Comparison of ENCODE assay signal across 8 cellular contexts in the genomic region with DNA sequence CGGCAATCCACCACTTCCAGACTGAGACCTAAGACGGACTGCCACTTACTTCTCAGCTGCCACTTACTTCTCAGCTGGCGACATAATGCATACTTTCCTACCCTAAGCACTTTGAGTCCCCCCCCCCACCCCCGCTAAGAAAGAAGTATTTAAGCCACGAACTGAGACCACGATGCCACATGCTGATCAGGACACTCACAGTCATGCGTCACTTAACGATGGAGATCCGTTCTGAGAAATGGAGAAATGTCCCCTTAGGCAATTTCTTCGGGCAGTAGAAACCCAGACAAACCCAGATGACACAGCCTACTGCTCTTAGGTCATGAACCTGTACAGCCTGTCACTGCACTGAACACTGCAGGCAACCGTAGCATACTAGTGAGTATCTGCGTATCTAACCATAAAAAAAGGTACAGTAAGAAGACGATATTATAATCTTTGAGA. TPM values are rescaled to one million over a fixed set of nuclear protein-coding genes. Genes with fewer than 3 reads are reported as not detected.
DNase-seq lines count a peak whose midpoint lies in the region; ATAC-seq and TF ChIP-seq lines count a peak whose summit lies in the region.

No MANE protein-coding gene starts in this region.

- TF ChIP-seq CTCF in cardiac fibroblast (IDR thresholded peaks at IDR 0.05; ENCODE audit: low read depth, low read length), result no peak

- peak; percentile 36 for ATAC-seq in GM19452 (IDR thresholded peaks at IDR 0.05; ENCODE audit: unreplicated experiment)

- H3K4me3 ChIP-seq in cardiac fibroblast (replicated peaks in 1 of 2; ENCODE audit: low read depth in 2 of 2, low read length in 2 of 2), result peak overlapping the region; percentile 83 to 93

- peak; percentile 24 for DNase-seq in COLO829 (ENCODE audit: low spot score)
- peak; percentile 60 for DNase-seq in HT-29 (ENCODE audit: low spot score)
- peak; percentile 22 for DNase-seq in T follicular helper cell (ENCODE audit: low read depth)
- DNase-seq in cardiac fibroblast (ENCODE audit: low read depth in 2 of 2), result peak; percentile 39 to 71
- DNase-seq in islet precursor cell, result peak; percentile 86
- DNase-seq in stimulated activated CD4-positive, alpha-beta T cell treated with anti-CD3 and anti-CD28 coated beads, Interleukin-1b, Interleukin-23, amount 100 ng/mL, for 48 hours, result peak; percentile 44
- no peak for DNase-seq in NCI-H774 (lab: John Stamatoyannopoulos, UW)

RNA-seq across cellular contexts. Expression of a gene that starts 0.7 kb away (rescaled TPM):
- 33.4 and 34.9 TPM in 2 replicates for total RNA-seq in HT-29 (2014; rRNA removed; shearing (Covaris generic))

RNA-seq across cellular contexts. Expression of a gene that starts 45.1 kb away (rescaled TPM):
- not detected in 2 replicates for total RNA-seq in HT-29 (2014; rRNA removed; shearing (Covaris generic))
